Comparison of ENCODE assay signal across 1 cellular context in the genomic region with DNA sequence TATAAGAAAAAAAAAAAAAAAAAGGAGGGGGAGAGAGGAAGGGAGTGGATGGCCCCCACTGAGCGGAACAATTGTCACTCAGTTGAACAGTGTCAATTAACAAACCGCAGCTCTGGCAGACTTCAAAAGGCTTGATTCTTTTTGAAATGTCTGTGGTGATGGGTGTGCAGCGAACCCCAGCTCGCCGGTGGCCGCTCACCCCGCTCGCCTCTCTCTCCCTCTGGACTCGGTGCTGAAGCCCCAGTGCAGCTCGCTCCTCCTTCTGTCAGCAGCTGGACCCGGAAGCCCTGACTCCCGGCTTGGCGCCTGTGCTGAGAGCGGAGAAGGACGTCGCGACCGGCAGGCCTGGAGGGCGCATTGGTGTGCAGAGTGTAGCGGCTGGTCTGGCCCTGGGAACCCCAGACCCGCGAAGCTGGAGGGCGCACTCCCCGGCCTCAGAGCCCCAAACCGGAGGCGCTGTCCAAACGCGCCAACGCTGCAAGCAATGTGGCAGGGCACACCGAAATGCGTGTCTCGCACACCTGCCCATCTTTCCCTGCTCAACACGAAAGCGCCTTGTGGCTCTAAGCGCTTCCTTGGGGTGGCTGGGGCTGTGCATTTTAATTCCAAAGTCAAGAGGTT.
TF ChIP-seq lines count a peak whose summit lies in the region.

No MANE protein-coding gene starts in this region.

TF ChIP-seq in IMR-90, 13 proteins besides CTCF, POLR2A, EP300 and RAD21 (continued from another document):
- TF ChIP-seq NFE2L2 (IDR thresholded peaks at IDR 0.05; ENCODE audit: low read depth, low read length) (no peak), RCOR1 (IDR thresholded peaks at IDR 0.05; ENCODE audit: insufficient replicate concordance, low read length) (no peak), USF2 (IDR thresholded peaks at IDR 0.05; ENCODE audit: low read depth, low read length) (no peak), SMC3 (IDR thresholded peaks at IDR 0.05; ENCODE audit: low read depth, low read length) (no peak), CEBPB (IDR thresholded peaks at IDR 0.05; ENCODE audit: low read depth, low read length) (no peak), MAZ (IDR thresholded peaks at IDR 0.05; ENCODE audit: borderline replicate concordance, low read depth, low read length) (no peak), ELK1 (IDR thresholded peaks at IDR 0.05; ENCODE audit: borderline replicate concordance, low read depth, low read length) (no peak), RFX5 (IDR thresholded peaks at IDR 0.05; ENCODE audit: low read depth, low read length) (no peak), MAFK (IDR thresholded peaks at IDR 0.05; ENCODE audit: low read depth, low read length) (no peak)
TF ChIP-seq in IMR-90: peak in this region for 0.
